ENCODE assay signal across 9 cellular contexts in the genomic region with DNA sequence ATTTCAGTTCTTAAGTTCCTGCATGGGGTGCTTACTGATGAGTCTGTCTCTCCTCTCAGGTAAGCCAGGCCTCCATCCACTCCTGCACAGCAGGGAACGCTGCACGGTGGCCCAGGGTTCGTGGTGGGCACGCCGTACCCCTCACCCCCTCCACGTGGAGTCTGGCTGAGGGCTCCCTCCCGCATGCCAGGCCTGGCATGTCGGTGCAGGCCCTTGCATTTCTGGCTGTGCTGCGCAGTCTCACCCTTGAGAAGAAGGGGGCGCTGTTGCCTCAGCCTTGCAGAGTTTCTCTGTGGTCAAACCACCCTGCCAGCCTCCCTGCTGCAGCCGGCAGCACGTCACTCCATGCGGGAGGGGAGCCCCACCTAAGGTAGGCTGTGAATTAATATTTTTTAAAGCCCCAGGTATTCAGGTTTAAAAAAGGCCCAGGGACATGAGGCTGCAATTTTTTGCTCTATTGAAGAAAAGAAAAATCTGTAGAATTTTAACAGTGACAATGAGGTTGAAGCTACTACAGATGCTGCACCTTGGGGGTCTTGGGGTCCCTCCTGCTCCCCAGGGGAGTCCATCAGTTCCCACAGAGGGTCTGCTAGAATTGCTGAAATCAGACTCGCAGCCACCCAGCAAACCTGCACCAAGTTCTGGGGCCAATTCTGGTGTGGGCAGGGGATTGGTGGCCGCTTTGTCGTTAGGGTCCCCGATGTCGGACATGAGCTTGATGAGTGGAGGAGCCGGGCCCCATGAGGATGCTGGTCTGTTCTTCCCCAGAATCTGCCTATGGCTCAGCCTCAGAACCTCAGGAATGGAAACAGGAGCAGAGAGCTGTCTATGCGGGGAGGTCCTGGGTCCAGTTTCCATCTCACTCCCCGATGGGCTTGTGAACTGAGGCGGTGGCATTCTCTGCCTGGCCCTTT. TPM values are rescaled to one million over a fixed set of nuclear protein-coding genes. Genes with fewer than 3 reads are reported as not detected.
DNase-seq lines count a peak whose midpoint lies in the region; ATAC-seq lines count a peak whose summit lies in the region.
"Had no signal": no experiment of that assay in that cellular context is flagged by ENCODE, and none has a peak within 500 bp of the region (broad histone marks: within the 10 kb centered on the region; RNA-seq: fewer than 3 reads in every experiment).

No MANE protein-coding gene starts in this region.

- H3K56ac ChIP-seq in mesendoderm (ENCODE audit: low read length), result peak overlapping the region; percentile 39

- no peak overlapping the region for H2BK15ac ChIP-seq in mesendoderm (replicated peaks; ENCODE audit: low read depth)

- no peak overlapping the region for H3K4me2 ChIP-seq in mesendoderm (ENCODE audit: low read length)

- no CpG with 5 or more reads among the region's 22 CpGs for WGBS in mesendoderm (ENCODE audit: extremely low coverage, insufficient coverage, low lambda C conversion rate)

- H3K9me3 ChIP-seq in CD8-positive, alpha-beta memory T cell (ENCODE audit: low read length), result no peaks in the 10 kb centered on the region
- H3K9me3 ChIP-seq in effector memory CD4-positive, alpha-beta T cell (ENCODE audit: control insufficient read depth, low read length), result no peaks in the 10 kb centered on the region

- peaks cover 0 to 2% of the 10 kb centered on the region in 2 donors for H3K27me3 Mint-ChIP-seq in CD8-positive, alpha-beta memory T cell
- H3K27me3 Mint-ChIP-seq: activated naive CD8-positive, alpha-beta T cell had no signal

- H3K9ac ChIP-seq in mesendoderm (ENCODE audit: low read length), result no peak overlapping the region

- H4K8ac ChIP-seq in mesendoderm (ENCODE audit: low read depth, low read length), result no peak overlapping the region

- H3K27ac ChIP-seq in CD8-positive, alpha-beta memory T cell (ENCODE audit: low read depth, low read length), result no peak overlapping the region
- no peak overlapping the region for H3K27ac ChIP-seq in effector memory CD4-positive, alpha-beta T cell (ENCODE audit: insufficient read depth, low read length, poor library complexity, severe bottlenecking)
- H3K27ac ChIP-seq in mesendoderm (ENCODE audit: low read depth, low read length), result no peak overlapping the region

- no peak overlapping the region for H3K4me3 ChIP-seq in CD8-positive, alpha-beta memory T cell (ENCODE audit: low read length)
- no peak overlapping the region for H3K4me3 ChIP-seq in effector memory CD4-positive, alpha-beta T cell (ENCODE audit: insufficient read depth, low read depth, low read length, poor library complexity, severe bottlenecking)
- H3K4me3 ChIP-seq in mesendoderm (ENCODE audit: low read length), result no peak overlapping the region

- H3K79me1 ChIP-seq in mesendoderm (ENCODE audit: low read length), result no peaks in the 10 kb centered on the region

- ATAC-seq in GM19438 (IDR thresholded peaks at IDR 0.05; ENCODE audit: low read depth, unreplicated experiment) (peak; percentile 68), HG03469 (IDR thresholded peaks at IDR 0.05; ENCODE audit: unreplicated experiment) (peak; percentile 79)

- no peak overlapping the region for H3K18ac ChIP-seq in mesendoderm (ENCODE audit: low read length)

- H3K23ac ChIP-seq in mesendoderm (ENCODE audit: low read length), result no peak overlapping the region

- H2AK5ac ChIP-seq in mesendoderm (ENCODE audit: low read length), result no peak overlapping the region

- no peak overlapping the region for H3K4ac ChIP-seq in mesendoderm (ENCODE audit: low read depth, low read length)

- no peak overlapping the region for H2BK5ac ChIP-seq in mesendoderm (ENCODE audit: low read length)

- POLR2A ChIA-PET in CD8-positive, alpha-beta memory T cell (lab: Charles Lee), result no interaction called here

- no peaks in the 10 kb centered on the region for H3K36me3 Mint-ChIP-seq in CD8-positive, alpha-beta memory T cell

- H3K4me3 Mint-ChIP-seq in CD8-positive, alpha-beta memory T cell, result no peak overlapping the region
- H3K4me3 Mint-ChIP-seq: activated naive CD8-positive, alpha-beta T cell had no signal

- H2BK120ac ChIP-seq in mesendoderm (ENCODE audit: low read depth, low read length), result no peak overlapping the region

- CTCF ChIA-PET in CD8-positive, alpha-beta memory T cell (lab: Charles Lee), result interaction anchor here (2.3 kb wide), 1 partner anchor 9 kb away, joined by 5 read pairs; no protein-coding TSS in a partner anchor

- H3K79me2 ChIP-seq in mesendoderm (ENCODE audit: control insufficient read depth, insufficient read depth, low read length), result no peaks in the 10 kb centered on the region

- H3K4me1 Mint-ChIP-seq in CD8-positive, alpha-beta memory T cell, result peaks cover 0 to 3% (median 0%) of the 10 kb centered on the region in 3 donors

- no peak overlapping the region for H3K27ac Mint-ChIP-seq in CD8-positive, alpha-beta memory T cell
- H3K27ac Mint-ChIP-seq: activated naive CD8-positive, alpha-beta T cell had no signal

- no peaks in the 10 kb centered on the region for H3K27me3 ChIP-seq in CD8-positive, alpha-beta memory T cell (ENCODE audit: insufficient read depth, low read length, poor library complexity, severe bottlenecking)
- no peaks in the 10 kb centered on the region for H3K27me3 ChIP-seq in effector memory CD4-positive, alpha-beta T cell (replicated peaks; ENCODE audit: control insufficient read depth, insufficient read depth, low read length, poor library complexity, severe bottlenecking)
- H3K27me3 ChIP-seq in mesendoderm (ENCODE audit: insufficient read depth, low read length, poor library complexity), result no peaks in the 10 kb centered on the region

- no peak overlapping the region for H4K5ac ChIP-seq in mesendoderm (ENCODE audit: low read length)

- H3K4me1 ChIP-seq in CD8-positive, alpha-beta memory T cell (ENCODE audit: insufficient read depth, low read length), result no peaks in the 10 kb centered on the region
- no peaks in the 10 kb centered on the region for H3K4me1 ChIP-seq in effector memory CD4-positive, alpha-beta T cell (ENCODE audit: control insufficient read depth, insufficient read depth, low read length, poor library complexity, severe bottlenecking)
- H3K4me1 ChIP-seq in mesendoderm (ENCODE audit: control insufficient read depth, low read depth, low read length), result no peaks in the 10 kb centered on the region

- no peaks in the 10 kb centered on the region for H3K9me3 Mint-ChIP-seq in CD8-positive, alpha-beta memory T cell

- peak in 4 of 5 donors; percentile 24 to 63 (median 30) for DNase-seq in CD8-positive, alpha-beta memory T cell
- DNase-seq in NCI-H510A treated with DMSO at 0.1 percent for 48 hours (lab: John Stamatoyannopoulos, UW) (peak; percentile 89), mesendoderm (peak; percentile 87)
- DNase-seq in activated CD4-positive, alpha-beta T cell treated with anti-CD3 and anti-CD28 coated beads, Interleukin-2, amount 50 U/mL, for 48 hours, result peak; percentile 78 to 84
- peak; percentile 9 to 27 (median 24) for DNase-seq in effector memory CD4-positive, alpha-beta T cell
- peak; percentile 25 for DNase-seq in stimulated activated CD8-positive, alpha-beta memory T cell treated with anti-CD3 and anti-CD28 coated beads, Interleukin-15, amount 100 ng/mL, for 24 hours (ENCODE audit: low read depth)

- no peaks in the 10 kb centered on the region for H3K36me3 ChIP-seq in CD8-positive, alpha-beta memory T cell (ENCODE audit: insufficient read depth, low read length)
- H3K36me3 ChIP-seq in effector memory CD4-positive, alpha-beta T cell (ENCODE audit: control insufficient read depth, insufficient read depth, low read length), result no peaks in the 10 kb centered on the region
- H3K36me3 ChIP-seq in mesendoderm (ENCODE audit: control insufficient read depth, insufficient read depth, low read length), result no peaks in the 10 kb centered on the region

RNA-seq across cellular contexts. Expression of gene TENT4A, which starts 52.6 kb away (rescaled TPM):
- total RNA-seq in CD8-positive, alpha-beta memory T cell, result 10 to 100 TPM; 25.6 to 28.4 TPM
- 1.1 TPM for polyA plus RNA-seq in CD8-positive, alpha-beta memory T cell
- polyA plus RNA-seq in mesendoderm (2013, experiment 1 of 2), result 17.2 TPM
- polyA plus RNA-seq in mesendoderm (2013, experiment 2 of 2), result 17.1 TPM

Comparison
In these comparisons a context has a peak if more than half of its experiments do, and no peak if none do; other contexts are left out.
1. DNase-seq: peak in every context shown above with its lines; median percentile 89 in NCI-H510A treated with DMSO at 0.1 percent for 48 hours; 87 in mesendoderm; 81 in activated CD4-positive, alpha-beta T cell treated with anti-CD3 and anti-CD28 coated beads, Interleukin-2, amount 50 U/mL, for 48 hours; 30 in CD8-positive, alpha-beta memory T cell; 25 in stimulated activated CD8-positive, alpha-beta memory T cell treated with anti-CD3 and anti-CD28 coated beads, Interleukin-15, amount 100 ng/mL, for 24 hours; 24 in effector memory CD4-positive, alpha-beta T cell.